In the genomic region with DNA sequence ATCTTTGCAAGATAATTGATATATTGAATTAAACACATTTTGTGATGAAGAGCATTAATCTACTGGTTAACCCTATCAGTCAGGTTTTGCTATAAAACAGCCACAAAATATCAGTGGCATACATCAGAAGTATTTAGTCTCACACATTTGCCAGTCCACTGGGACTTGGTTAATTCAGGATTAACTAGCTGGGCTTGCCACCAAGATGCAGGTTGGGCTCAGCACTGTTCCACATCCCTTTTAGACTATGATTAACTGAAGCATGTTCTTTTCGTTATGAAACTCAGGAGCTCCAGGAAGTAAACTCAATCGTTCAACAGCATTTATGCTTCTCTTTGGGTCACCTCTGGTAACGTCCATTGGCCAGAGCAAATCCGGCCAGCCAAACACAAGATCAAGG, we compare ENCODE assay signal across 19 cellular contexts.
DNase-seq lines count a peak whose midpoint lies in the region; ATAC-seq and TF ChIP-seq lines count a peak whose summit lies in the region.
"Had no signal": no experiment of that assay in that cellular context is flagged by ENCODE, and none has a peak within 500 bp of the region (broad histone marks: within the 10 kb centered on the region; RNA-seq: fewer than 3 reads in every experiment).

No MANE protein-coding gene starts in this region.

- no peak overlapping the region for H3K4me3 ChIP-seq in HEK293 (ENCODE audit: low read depth, low read length)
- H3K4me3 ChIP-seq: BLaER1, GM12878, GM23338 had no signal

- POLR2A ChIA-PET in HEK293 (lab: Yijun Ruan, JAX): no interaction called here

- ATAC-seq in GM19397 (IDR thresholded peaks at IDR 0.05; ENCODE audit: unreplicated experiment): no peak
- ATAC-seq: CD8-positive, alpha-beta T cell; GM12878; GM23338 had no signal

- DNase-seq in DMS153 (lab: John Stamatoyannopoulos, UW) (peak; percentile 9), DMS153 treated with DMSO at 0.1 percent for 48 hours (lab: John Stamatoyannopoulos, UW; ENCODE audit: unreplicated experiment) (no peak), left kidney (ENCODE audit: low read depth, low spot score) (peak; percentile 8), amniotic stem cell (lab: John Stamatoyannopoulos, UW) (no peak)
- DNase-seq in activated CD8-positive, alpha-beta memory T cell treated with anti-CD3 and anti-CD28 coated beads for 24 hours: no peak
- DNase-seq: Caco-2; CD4-positive, CD25-positive, alpha-beta regulatory T cell; CD8-positive, alpha-beta T cell; DMS79; EL; GDM1; HCEC 1CT had no signal

- CTCF ChIA-PET in HEK293 (lab: Yijun Ruan, JAX): no interaction called here

- H3K9me3 ChIP-seq in HEK293 (ENCODE audit: control insufficient read depth, insufficient read depth, low read depth, low read length): no peaks in the 10 kb centered on the region
- H3K9me3 ChIP-seq: BLaER1, Caco-2 had no signal

- H3K36me3 ChIP-seq in HEK293 (ENCODE audit: control insufficient read depth in 2 of 2, insufficient read depth in 1 of 2, low read length in 2 of 2): no peaks in the 10 kb centered on the region
- H3K36me3 ChIP-seq: BLaER1 had no signal

- H3K27ac ChIP-seq in HEK293 (ENCODE audit: extremely low read depth, low read depth, low read length): no peak overlapping the region
- H3K27ac ChIP-seq: 22Rv1, BLaER1, C4-2B had no signal

- TF ChIP-seq CTCF in HEK293 (tag by site-specific recombination; IDR thresholded peaks at IDR 0.05): no peak

- no peaks in the 10 kb centered on the region for H3K4me1 ChIP-seq in HEK293 (ENCODE audit: control insufficient read depth, insufficient read depth, low read length)
- H3K4me1 ChIP-seq: BLaER1, Caco-2 had no signal

TF ChIP-seq in HEK293, 187 proteins besides CTCF, POLR2A, EP300 and RAD21:
- TF ChIP-seq ZNF521 (tag by site-specific recombination; IDR thresholded peaks at IDR 0.05) (no peak), SETDB1 (IDR thresholded peaks at IDR 0.05; ENCODE audit: insufficient read length, low read length) (no peak)
- TF ChIP-seq, protein P1, sequence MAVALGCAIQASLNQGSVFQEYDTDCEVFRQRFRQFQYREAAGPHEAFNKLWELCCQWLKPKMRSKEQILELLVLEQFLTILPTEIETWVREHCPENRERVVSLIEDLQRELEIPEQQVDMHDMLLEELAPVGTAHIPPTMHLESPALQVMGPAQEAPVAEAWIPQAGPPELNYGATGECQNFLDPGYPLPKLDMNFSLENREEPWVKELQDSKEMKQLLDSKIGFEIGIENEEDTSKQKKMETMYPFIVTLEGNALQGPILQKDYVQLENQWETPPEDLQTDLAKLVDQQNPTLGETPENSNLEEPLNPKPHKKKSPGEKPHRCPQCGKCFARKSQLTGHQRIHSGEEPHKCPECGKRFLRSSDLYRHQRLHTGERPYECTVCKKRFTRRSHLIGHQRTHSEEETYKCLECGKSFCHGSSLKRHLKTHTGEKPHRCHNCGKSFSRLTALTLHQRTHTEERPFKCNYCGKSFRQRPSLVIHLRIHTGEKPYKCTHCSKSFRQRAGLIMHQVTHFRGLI (tag by site-specific recombination; IDR thresholded peaks at IDR 0.05): peak; percentile 63; the same call in 1 of the 2 replicates

Comparison
In these comparisons a context has a peak if more than half of its experiments do, and no peak if none do; other contexts are left out.
1. DNase-seq: peak in DMS153 (single experiment) and left kidney (single experiment); none in DMS153 treated with DMSO at 0.1 percent for 48 hours (single experiment), amniotic stem cell (single experiment) and activated CD8-positive, alpha-beta memory T cell treated with anti-CD3 and anti-CD28 coated beads for 24 hours (single experiment).